ENCODE assay signal across 17 cellular contexts in the genomic region with DNA sequence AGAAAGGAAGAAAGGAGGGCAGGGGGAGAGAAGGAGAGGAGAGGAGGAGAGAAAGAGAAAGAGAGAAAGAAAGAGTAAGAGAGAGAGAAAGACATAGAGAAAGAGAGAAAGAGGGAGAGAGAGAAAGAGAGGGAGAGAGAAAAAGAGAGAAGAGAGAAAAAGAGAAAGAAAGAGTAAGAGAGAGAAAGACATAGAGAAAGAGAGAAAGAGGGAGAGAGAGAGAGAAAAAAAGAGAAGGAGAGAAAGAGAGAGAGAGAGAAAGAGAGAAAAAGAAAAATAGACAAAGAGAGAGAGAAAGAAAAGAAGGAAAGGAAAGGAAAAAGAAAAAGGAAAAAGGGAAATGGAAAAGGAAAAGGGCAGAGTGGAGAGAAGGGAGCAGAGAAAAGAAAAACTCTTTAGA.
A peak's percentile ranks its signal among the peaks of the same experiment; 100 is the strongest.
DNase-seq lines count a peak whose midpoint lies in the region; ATAC-seq, FAIRE-seq and TF ChIP-seq lines count a peak whose summit lies in the region.
"Had no signal": no experiment of that assay in that cellular context is flagged by ENCODE, and none has a peak within 500 bp of the region (broad histone marks: within the 10 kb centered on the region; RNA-seq: fewer than 3 reads in every experiment).

No MANE protein-coding gene starts in this region.

- no peak overlapping the region for H3K4me3 ChIP-seq in breast epithelium
- no peak overlapping the region for H3K4me3 ChIP-seq in CD8-positive, alpha-beta T cell (ENCODE audit: low read depth, low read length)
- H3K4me3 ChIP-seq in K562 = no peak overlapping the region
- no peak overlapping the region for H3K4me3 ChIP-seq in MM.1S (ENCODE audit: low read length)
- H3K4me3 ChIP-seq: BLaER1 treated with 17β-estradiol and CSF1 and Interleukin-3, amounts not matched to agents 10 nM and 100 nM had no signal

- DNase-seq in MCF 10A (ENCODE audit: unreplicated experiment) = no peak
- no peak for DNase-seq in breast epithelium (ENCODE audit: low spot score in 2 of 2)
- DNase-seq in CD8-positive, alpha-beta T cell = no peak
- DNase-seq in K562 (ENCODE audit: extremely low read depth in 1 of 4, low spot score in 3 of 4) = no peak
- no peak for DNase-seq in mesothelial cell of epicardium (ENCODE audit: low spot score in 2 of 2, unreplicated experiment in 2 of 2)
- DNase-seq in activated T-helper 1 cell treated with anti-CD3 and anti-CD28 coated beads, Interleukin-12 subunit alpha, Interleukin-12 subunit beta, Interleukin-2, Interleukin-4 antibody, amounts not matched to agents 30 ng/mL and 10 ng/mL and 1 ng/mL, durations not matched to agents 14 hours and 24 hours and 36 hours (ENCODE audit: low spot score) = no peak
- no peak for DNase-seq in T-helper 9 cell
- DNase-seq in MM.1S = no peak
- DNase-seq: 8988T; CD4-positive, CD25-positive, alpha-beta regulatory T cell; DMS153; DMS79; GDM1; GOT3; H7 had no signal

- H3K27ac ChIP-seq in breast epithelium (no peak overlapping the region), K562 (ENCODE audit: extremely low read depth, low read depth, low read length) (no peak overlapping the region), MM.1S (ENCODE audit: low read length) (no peak overlapping the region)
- H3K27ac ChIP-seq in CD8-positive, alpha-beta T cell (ENCODE audit: low read depth, low read length) = no peak overlapping the region
- H3K27ac ChIP-seq: BLaER1 treated with 17β-estradiol and CSF1 and Interleukin-3, amounts not matched to agents 10 nM and 100 nM had no signal

- TF ChIP-seq CTCF in MCF 10A (IDR thresholded peaks at IDR 0.05; ENCODE audit: unreplicated experiment) (no peak), breast epithelium (IDR thresholded peaks at IDR 0.05) (no peak), K562 (IDR thresholded peaks at IDR 0.05 in 2 of 3, conservative IDR thresholded peaks at IDR 0.05 in 1 of 3; ENCODE audit: insufficient read depth in 2 of 3, low read depth in 1 of 3, low read length in 3 of 3) (no peak), mesothelial cell of epicardium (IDR thresholded peaks at IDR 0.05; ENCODE audit: unreplicated experiment) (no peak), MM.1S (IDR thresholded peaks at IDR 0.05; ENCODE audit: low read length) (no peak)
- peak; percentile 44 for TF ChIP-seq CTCF in CD8-positive, alpha-beta T cell (IDR thresholded peaks at IDR 0.05)

- H3K36me3 ChIP-seq in breast epithelium (no peaks in the 10 kb centered on the region), K562 (ENCODE audit: control insufficient read depth, insufficient read depth, low read length) (no peaks in the 10 kb centered on the region), MM.1S (replicated peaks; ENCODE audit: insufficient read depth, low read length) (no peaks in the 10 kb centered on the region)
- no peaks in the 10 kb centered on the region for H3K36me3 ChIP-seq in CD8-positive, alpha-beta T cell (ENCODE audit: insufficient read depth, low read length)
- H3K36me3 ChIP-seq: BLaER1 treated with 17β-estradiol and CSF1 and Interleukin-3, amounts not matched to agents 10 nM and 100 nM had no signal

- CTCF ChIA-PET in MCF 10A (lab: Yijun Ruan, JAX) = no interaction called here
- CTCF ChIA-PET in CD8-positive, alpha-beta T cell (lab: Charles Lee) = no interaction called here
- CTCF ChIA-PET in K562 (lab: Yijun Ruan, JAX; ENCODE audit: low intra/inter-chr PET ratio) = no interaction called here

- H4K20me1 ChIP-seq in K562 (replicated peaks; ENCODE audit: control insufficient read depth, insufficient read depth, low read length) (no peaks in the 10 kb centered on the region), MM.1S (ENCODE audit: insufficient read depth, low read length) (no peaks in the 10 kb centered on the region)
- H4K20me1 ChIP-seq: BLaER1 treated with 17β-estradiol and CSF1 and Interleukin-3, amounts not matched to agents 10 nM and 100 nM had no signal

- no peak for TF ChIP-seq RAD21 in K562 (CRISPR knock-in tag; conservative IDR thresholded peaks at IDR 0.05 in 1 of 2, IDR thresholded peaks at IDR 0.05 in 1 of 2)

- in situ Hi-C loops in K562 (cut with MboI) = no loop called here

- H3K4me3 Mint-ChIP-seq in MCF 10A (ENCODE audit: unreplicated experiment) (no peak overlapping the region), mesothelial cell of epicardium (no peak overlapping the region)
- H3K4me3 Mint-ChIP-seq in CD8-positive, alpha-beta T cell = no peak overlapping the region
- H3K4me3 Mint-ChIP-seq in activated T-helper 1 cell treated with anti-CD3 and anti-CD28 coated beads, Interleukin-12 subunit alpha, Interleukin-12 subunit beta, Interleukin-2, Interleukin-4 antibody, amounts not matched to agents 30 ng/mL and 10 ng/mL and 1 ng/mL, durations not matched to agents 14 hours and 24 hours and 36 hours = no peak overlapping the region
- H3K4me3 Mint-ChIP-seq: CD4-positive, CD25-positive, alpha-beta regulatory T cell had no signal

- no peak overlapping the region for H3K9ac ChIP-seq in K562 (ENCODE audit: insufficient read depth in 1 of 2, low read depth in 2 of 2, low read length in 2 of 2)
- no peak overlapping the region for H3K9ac ChIP-seq in MM.1S (ENCODE audit: low read length)
- H3K9ac ChIP-seq: BLaER1 treated with 17β-estradiol and CSF1 and Interleukin-3, amounts not matched to agents 10 nM and 100 nM had no signal

- H3K27me3 ChIP-seq in breast epithelium (no peaks in the 10 kb centered on the region), K562 (ENCODE audit: control insufficient read depth in 2 of 2, insufficient read depth in 2 of 2, low read length in 2 of 2) (no peaks in the 10 kb centered on the region), MM.1S (replicated peaks; ENCODE audit: insufficient read depth, low read length) (no peaks in the 10 kb centered on the region)
- H3K27me3 ChIP-seq in CD8-positive, alpha-beta T cell (ENCODE audit: insufficient read depth, low read length) = no peaks in the 10 kb centered on the region
- H3K27me3 ChIP-seq: BLaER1 treated with 17β-estradiol and CSF1 and Interleukin-3, amounts not matched to agents 10 nM and 100 nM had no signal

- POLR2A ChIA-PET in MCF 10A (lab: Yijun Ruan, JAX) = no interaction called here
- POLR2A ChIA-PET in CD8-positive, alpha-beta T cell (lab: Charles Lee) = no interaction called here
- POLR2A ChIA-PET in K562 (lab: Yijun Ruan, JAX) = no interaction called here

- TF ChIP-seq POLR2A in breast epithelium (IDR thresholded peaks at IDR 0.05) (no peak), K562 (conservative IDR thresholded peaks at IDR 0.05) (no peak)

- H3K9me3 Mint-ChIP-seq in MCF 10A (ENCODE audit: unreplicated experiment) (no peaks in the 10 kb centered on the region), mesothelial cell of epicardium (peaks cover 10% of the 10 kb centered on the region)
- peaks cover 14% of the 10 kb centered on the region for H3K9me3 Mint-ChIP-seq in CD8-positive, alpha-beta T cell
- peaks cover 13% of the 10 kb centered on the region for H3K9me3 Mint-ChIP-seq in activated T-helper 1 cell treated with anti-CD3 and anti-CD28 coated beads, Interleukin-12 subunit alpha, Interleukin-12 subunit beta, Interleukin-2, Interleukin-4 antibody, amounts not matched to agents 30 ng/mL and 10 ng/mL and 1 ng/mL, durations not matched to agents 14 hours and 24 hours and 36 hours

- intact Hi-C loops in MCF 10A (cut with micrococcal nuclease) = no loop called here
- intact Hi-C loops in breast epithelium (cut with DNase I; ENCODE audit: low total_unique reads) = no loop called here
- intact Hi-C loops in CD8-positive, alpha-beta T cell (cut with DNase I, micrococcal nuclease) = no loop called here
- intact Hi-C loops in K562 (cut with micrococcal nuclease) = no loop called here
- intact Hi-C loops in activated T-helper 1 cell treated with anti-CD3 and anti-CD28 coated beads, Interleukin-12 subunit alpha, Interleukin-12 subunit beta, Interleukin-2, Interleukin-4 antibody, amounts not matched to agents 30 ng/mL and 10 ng/mL and 1 ng/mL, durations not matched to agents 14 hours and 24 hours and 36 hours (cut with micrococcal nuclease) = loop anchor here (5.0 kb wide), 1 partner anchor 35 kb away; no protein-coding TSS in a partner anchor

- H3K9me1 ChIP-seq in K562 (ENCODE audit: control insufficient read depth, insufficient read depth, low read length) = no peaks in the 10 kb centered on the region

- no peak overlapping the region for H2AFZ ChIP-seq in K562 (ENCODE audit: low read depth, low read length)
- H2AFZ ChIP-seq in MM.1S (ENCODE audit: low read length) = no peak overlapping the region

- H3K27me3 Mint-ChIP-seq in MCF 10A (ENCODE audit: insufficient read depth, unreplicated experiment) = no peaks in the 10 kb centered on the region
- H3K27me3 Mint-ChIP-seq in CD8-positive, alpha-beta T cell (ENCODE audit: low read depth) = no peaks in the 10 kb centered on the region
- no peaks in the 10 kb centered on the region for H3K27me3 Mint-ChIP-seq in mesothelial cell of epicardium (ENCODE audit: low read depth)
- H3K27me3 Mint-ChIP-seq in activated T-helper 1 cell treated with anti-CD3 and anti-CD28 coated beads, Interleukin-12 subunit alpha, Interleukin-12 subunit beta, Interleukin-2, Interleukin-4 antibody, amounts not matched to agents 30 ng/mL and 10 ng/mL and 1 ng/mL, durations not matched to agents 14 hours and 24 hours and 36 hours (ENCODE audit: insufficient read depth) = no peaks in the 10 kb centered on the region
- H3K27me3 Mint-ChIP-seq: CD4-positive, CD25-positive, alpha-beta regulatory T cell had no signal

- no peak for ATAC-seq in CD8-positive, alpha-beta T cell
- ATAC-seq in K562 = no peak
- ATAC-seq: HCT116 had no signal

- H3F3A ChIP-seq in MM.1S (ENCODE audit: insufficient read depth, low read length) = no peaks in the 10 kb centered on the region

- H3K4me2 ChIP-seq in K562 (ENCODE audit: insufficient read depth, low read length) = no peak overlapping the region
- no peak overlapping the region for H3K4me2 ChIP-seq in MM.1S (ENCODE audit: low read depth, low read length)

- FAIRE-seq in K562 (lab: Jason Lieb, UNC) = no peak

- H3K36me3 Mint-ChIP-seq in MCF 10A (ENCODE audit: insufficient read depth, unreplicated experiment) (no peaks in the 10 kb centered on the region), mesothelial cell of epicardium (peaks cover 5% of the 10 kb centered on the region)
- H3K36me3 Mint-ChIP-seq in CD8-positive, alpha-beta T cell = no peaks in the 10 kb centered on the region
- H3K36me3 Mint-ChIP-seq in activated T-helper 1 cell treated with anti-CD3 and anti-CD28 coated beads, Interleukin-12 subunit alpha, Interleukin-12 subunit beta, Interleukin-2, Interleukin-4 antibody, amounts not matched to agents 30 ng/mL and 10 ng/mL and 1 ng/mL, durations not matched to agents 14 hours and 24 hours and 36 hours (ENCODE audit: low read depth) = no peaks in the 10 kb centered on the region
- H3K36me3 Mint-ChIP-seq: CD4-positive, CD25-positive, alpha-beta regulatory T cell had no signal

- peaks cover 0 to 6% of the 10 kb centered on the region in 2 donors for H3K9me3 ChIP-seq in breast epithelium
- no peaks in the 10 kb centered on the region for H3K9me3 ChIP-seq in CD8-positive, alpha-beta T cell (ENCODE audit: low read length)
- H3K9me3 ChIP-seq in K562 (replicated peaks; ENCODE audit: control insufficient read depth, insufficient read depth, low read depth, low read length) = no peaks in the 10 kb centered on the region
- H3K9me3 ChIP-seq in MM.1S (replicated peaks; ENCODE audit: insufficient read depth, low read length) = no peaks in the 10 kb centered on the region

- no peaks in the 10 kb centered on the region for H3K9me2 ChIP-seq in MM.1S (replicated peaks; ENCODE audit: insufficient read depth, low read length)

- peak overlapping the region; percentile 98 for H3K27ac Mint-ChIP-seq in MCF 10A (ENCODE audit: low read depth, unreplicated experiment)
- no peak overlapping the region for H3K27ac Mint-ChIP-seq in CD8-positive, alpha-beta T cell
- H3K27ac Mint-ChIP-seq in mesothelial cell of epicardium = peak overlapping the region; percentile 83
- H3K27ac Mint-ChIP-seq in activated T-helper 1 cell treated with anti-CD3 and anti-CD28 coated beads, Interleukin-12 subunit alpha, Interleukin-12 subunit beta, Interleukin-2, Interleukin-4 antibody, amounts not matched to agents 30 ng/mL and 10 ng/mL and 1 ng/mL, durations not matched to agents 14 hours and 24 hours and 36 hours = no peak overlapping the region
- H3K27ac Mint-ChIP-seq: CD4-positive, CD25-positive, alpha-beta regulatory T cell had no signal

- no peaks in the 10 kb centered on the region for H3K4me1 ChIP-seq in breast epithelium
- no peaks in the 10 kb centered on the region for H3K4me1 ChIP-seq in CD8-positive, alpha-beta T cell (ENCODE audit: insufficient read depth, low read length)
- no peaks in the 10 kb centered on the region for H3K4me1 ChIP-seq in K562 (replicated peaks in 1 of 2; ENCODE audit: control insufficient read depth in 2 of 2, insufficient read depth in 2 of 2, low read length in 2 of 2)
- H3K4me1 ChIP-seq in MM.1S (ENCODE audit: low read length) = no peaks in the 10 kb centered on the region
- H3K4me1 ChIP-seq: BLaER1 treated with 17β-estradiol and CSF1 and Interleukin-3, amounts not matched to agents 10 nM and 100 nM had no signal

- BruUV-seq in MCF 10A (replicated peaks; lab: Mats Ljungman, UMichigan) (no TSS peak), K562 (replicated peaks; lab: Mats Ljungman, UMichigan) (no TSS peak)

- H3K4me1 Mint-ChIP-seq in MCF 10A (ENCODE audit: insufficient read depth, unreplicated experiment) = peaks cover 46% of the 10 kb centered on the region
- no peaks in the 10 kb centered on the region for H3K4me1 Mint-ChIP-seq in CD8-positive, alpha-beta T cell (ENCODE audit: low read depth)
- H3K4me1 Mint-ChIP-seq in mesothelial cell of epicardium = peaks cover 68% of the 10 kb centered on the region
- H3K4me1 Mint-ChIP-seq in activated T-helper 1 cell treated with anti-CD3 and anti-CD28 coated beads, Interleukin-12 subunit alpha, Interleukin-12 subunit beta, Interleukin-2, Interleukin-4 antibody, amounts not matched to agents 30 ng/mL and 10 ng/mL and 1 ng/mL, durations not matched to agents 14 hours and 24 hours and 36 hours (ENCODE audit: low read depth) = no peaks in the 10 kb centered on the region
- H3K4me1 Mint-ChIP-seq: CD4-positive, CD25-positive, alpha-beta regulatory T cell had no signal

- no peak for TF ChIP-seq EP300 in K562 (IDR thresholded peaks at IDR 0.05; ENCODE audit: low read length)

- H3K79me2 ChIP-seq in K562 (ENCODE audit: control insufficient read depth, insufficient read depth, low read length) (no peaks in the 10 kb centered on the region), MM.1S (ENCODE audit: low read length) (no peaks in the 10 kb centered on the region)

Comparison
In these comparisons a context has a peak if more than half of its experiments do, and no peak if none do; other contexts are left out.
1. H3K27ac Mint-ChIP-seq: peak in MCF 10A (single experiment) and mesothelial cell of epicardium (single experiment); none in CD8-positive, alpha-beta T cell (single experiment) and activated T-helper 1 cell treated with anti-CD3 and anti-CD28 coated beads, Interleukin-12 subunit alpha, Interleukin-12 subunit beta, Interleukin-2, Interleukin-4 antibody, amounts not matched to agents 30 ng/mL and 10 ng/mL and 1 ng/mL, durations not matched to agents 14 hours and 24 hours and 36 hours (single experiment).